Comparison of ENCODE assay signal across 1 cellular context in genomic region chrX:70577442-70577841, GRCh38.
"Had no signal": no experiment of that assay in that cellular context is flagged by ENCODE, and none has a peak within 500 bp of the region (broad histone marks: within the 10 kb centered on the region; RNA-seq: fewer than 3 reads in every experiment).

No MANE protein-coding gene starts in this region.

- H3K4me3 ChIP-seq: MG63 had no signal

- H3K9me3 ChIP-seq: MG63 had no signal

- H3K36me3 ChIP-seq: MG63 had no signal
